In the genomic region with DNA sequence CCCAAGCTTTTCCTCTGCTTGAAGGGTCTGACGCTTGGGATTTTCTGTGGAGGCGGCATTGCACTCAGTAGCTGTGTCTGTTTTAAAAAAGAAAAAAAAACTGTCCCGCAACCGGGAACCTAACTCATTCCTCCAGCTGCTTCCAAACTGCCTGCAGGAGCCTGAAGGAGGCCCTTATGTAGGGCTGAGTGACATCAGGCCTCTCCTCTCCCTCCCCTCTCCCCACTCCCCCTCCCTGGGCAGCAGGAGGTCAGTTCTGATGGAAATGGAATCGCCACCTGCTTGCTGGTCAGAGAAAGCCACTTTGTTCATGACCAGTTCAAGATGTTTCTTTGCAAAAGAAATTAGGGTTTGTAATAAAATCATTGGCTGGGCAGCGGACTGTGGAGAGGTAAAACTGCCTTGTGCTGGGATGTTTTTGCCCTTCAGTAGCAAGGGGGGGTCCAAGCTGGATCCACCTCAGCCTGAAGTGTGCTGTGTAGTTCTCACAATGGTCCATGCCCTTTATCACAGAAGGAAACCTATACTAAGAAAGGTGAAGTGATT, we compare ENCODE assay signal across 8 cellular contexts. TPM values are rescaled to one million over a fixed set of nuclear protein-coding genes. Genes with fewer than 3 reads are reported as not detected.
DNase-seq lines count a peak whose midpoint lies in the region; ATAC-seq and TF ChIP-seq lines count a peak whose summit lies in the region.

Gene MAP1LC3C (minus strand): TSS at position 149 of the 546 bp plus-strand sequence. CDS start 90 bp downstream, at position 59.

- no peak for TF ChIP-seq CTCF in astrocyte of the cerebellum (IDR thresholded peaks at IDR 0.05; ENCODE audit: low read depth, low read length, missing control alignments)

- H3K27ac ChIP-seq in subcutaneous abdominal adipose tissue (ENCODE audit: low read depth, low read length): peak within 1 kb of the TSS; percentile 86

- peaks cover 4% of the 10 kb centered on the region for H3K4me1 Mint-ChIP-seq in T-helper 2 cell treated with Interferon-gamma antibody and Interleukin-4, amounts not matched to agents 5 μg/mL and 100 μg/mL, for 36 hours (ENCODE audit: low read depth)

- no peaks in the 10 kb centered on the region for H3K27me3 ChIP-seq in subcutaneous abdominal adipose tissue (ENCODE audit: control insufficient read depth in 5 of 5, insufficient read depth in 4 of 5, low read length in 5 of 5)

- H3K36me3 ChIP-seq in subcutaneous abdominal adipose tissue (ENCODE audit: control insufficient read depth in 5 of 5, insufficient read depth in 5 of 5, low read length in 5 of 5): peaks cover 0 to 2% (median 0%) of the 10 kb centered on the region in 5 donors

- H3K9ac ChIP-seq in subcutaneous abdominal adipose tissue (ENCODE audit: low read length in 5 of 5): peak within 1 kb of the TSS in 4 of 5 donors; percentile 53 to 76 (median 63)

- H3K27me3 Mint-ChIP-seq in T-helper 2 cell treated with Interferon-gamma antibody and Interleukin-4, amounts not matched to agents 5 μg/mL and 100 μg/mL, for 36 hours (ENCODE audit: low read depth): no peaks in the 10 kb centered on the region

- H3K9me3 ChIP-seq in subcutaneous abdominal adipose tissue (ENCODE audit: control insufficient read depth in 5 of 5, low read length in 5 of 5): no peaks in the 10 kb centered on the region

- H3K4me3 Mint-ChIP-seq in T-helper 2 cell treated with Interferon-gamma antibody and Interleukin-4, amounts not matched to agents 5 μg/mL and 100 μg/mL, for 36 hours: peak within 1 kb of the TSS; percentile 71

- in situ Hi-C loops in astrocyte of the cerebellum (cut with HindIII; ENCODE audit: low sequenced_read_pairs): no loop called here

- H3K4me1 ChIP-seq in subcutaneous abdominal adipose tissue (ENCODE audit: control insufficient read depth in 5 of 5, insufficient read depth in 5 of 5, low read length in 5 of 5): peaks cover 5 to 43% (median 26%) of the 10 kb centered on the region in 5 donors

- no peak for DNase-seq in T-helper 2 cell treated with Interferon-gamma antibody and Interleukin-4, amounts not matched to agents 5 μg/mL and 100 μg/mL, for 36 hours (ENCODE audit: low spot score)
- DNase-seq in T-helper 2 cell (no peak), astrocyte of the cerebellum (ENCODE audit: low read depth) (no peak), left colon (no peak), NCI-H82 treated with DMSO at 0.1 percent for 48 hours (lab: John Stamatoyannopoulos, UW; ENCODE audit: unreplicated experiment) (no peak), cerebellum (ENCODE audit: low spot score) (no peak), NK-92 (lab: John Stamatoyannopoulos, UW; ENCODE audit: unreplicated experiment) (no peak)

- H3K9me3 Mint-ChIP-seq in T-helper 2 cell treated with Interferon-gamma antibody and Interleukin-4, amounts not matched to agents 5 μg/mL and 100 μg/mL, for 36 hours: no peaks in the 10 kb centered on the region

- H3K4me3 ChIP-seq in astrocyte of the cerebellum (ENCODE audit: low read depth, low read length) (peak within 1 kb of the TSS; percentile 31), subcutaneous abdominal adipose tissue (ENCODE audit: low read depth in 1 of 5, low read length in 5 of 5) (peak within 1 kb of the TSS; percentile 58 to 81 (median 62))

- intact Hi-C loops in left colon (cut with DNase I, micrococcal nuclease): no loop called here

- H3K36me3 Mint-ChIP-seq in T-helper 2 cell treated with Interferon-gamma antibody and Interleukin-4, amounts not matched to agents 5 μg/mL and 100 μg/mL, for 36 hours (ENCODE audit: low read depth): no peaks in the 10 kb centered on the region

- no peak within 1 kb of the TSS for H3K27ac Mint-ChIP-seq in T-helper 2 cell treated with Interferon-gamma antibody and Interleukin-4, amounts not matched to agents 5 μg/mL and 100 μg/mL, for 36 hours

- peak; percentile 34 for ATAC-seq in left colon

RNA-seq across cellular contexts. Expression of gene MAP1LC3C, which starts in this region (rescaled TPM):
- total RNA-seq in left colon: 1 to 10 TPM; 1.1 to 1.5 TPM
- total RNA-seq in cerebellum: 1.00 TPM
